In genomic region chr1:163656367-163656766, GRCh38 we compare ENCODE assay signal across 14 cellular contexts.
"Had no signal": no experiment of that assay in that cellular context is flagged by ENCODE, and none has a peak within 500 bp of the region (broad histone marks: within the 10 kb centered on the region; RNA-seq: fewer than 3 reads in every experiment).

No MANE protein-coding gene starts in this region.

- H3K9me3 ChIP-seq: tibial nerve had no signal

- H3K4me3 Mint-ChIP-seq: activated CD4-positive, alpha-beta T cell treated with anti-CD3 and anti-CD28 coated beads, Interleukin-2, amount 10 ng/mL, durations not matched to agents 7 days and 5 days; activated naive CD8-positive, alpha-beta T cell treated with anti-CD3 and anti-CD28 coated beads, Interleukin-2, amount 10 ng/mL, durations not matched to agents 7 days and 5 days; activated T-helper 1 cell treated with anti-CD3 and anti-CD28 coated beads, Interleukin-12 subunit alpha, Interleukin-12 subunit beta, Interleukin-2, Interleukin-4 antibody, amounts not matched to agents 30 ng/mL and 10 ng/mL and 1 ng/mL, durations not matched to agents 14 hours and 24 hours and 36 hours; effector memory CD8-positive, alpha-beta T cell had no signal

- H3K27ac ChIP-seq: tibial nerve had no signal

- H3K36me3 ChIP-seq: tibial nerve had no signal

- DNase-seq: activated CD4-positive, alpha-beta T cell treated with anti-CD3 and anti-CD28 coated beads, Interleukin-2, amount 10 ng/mL, durations not matched to agents 7 days and 5 days; activated CD8-positive, alpha-beta memory T cell treated with anti-CD3 and anti-CD28 coated beads, Interleukin-2, amount 50 U/mL, for 48 hours; activated naive CD4-positive, alpha-beta T cell; activated naive CD8-positive, alpha-beta T cell treated with anti-CD3 and anti-CD28 coated beads, Interleukin-2, amount 10 ng/mL, durations not matched to agents 7 days and 5 days; anterior cingulate cortex; dermis blood vessel endothelial cell; effector memory CD8-positive, alpha-beta T cell; erythroblast; hippocampal formation; stimulated activated CD4-positive, alpha-beta T cell treated with anti-CD3 and anti-CD28 coated beads, Interleukin-4, amount 100 ng/mL, for 1 hour; stimulated activated naive CD4-positive, alpha-beta T cell; substantia nigra had no signal

- H3K4me1 Mint-ChIP-seq: activated CD4-positive, alpha-beta T cell treated with anti-CD3 and anti-CD28 coated beads, Interleukin-2, amount 10 ng/mL, durations not matched to agents 7 days and 5 days; activated naive CD8-positive, alpha-beta T cell treated with anti-CD3 and anti-CD28 coated beads, Interleukin-2, amount 10 ng/mL, durations not matched to agents 7 days and 5 days had no signal

- H3K36me3 Mint-ChIP-seq: activated naive CD8-positive, alpha-beta T cell treated with anti-CD3 and anti-CD28 coated beads, Interleukin-2, amount 10 ng/mL, durations not matched to agents 7 days and 5 days had no signal

- H3K4me3 ChIP-seq: tibial nerve had no signal

- ATAC-seq: effector memory CD8-positive, alpha-beta T cell had no signal

- H3K9me3 Mint-ChIP-seq: activated T-helper 1 cell treated with anti-CD3 and anti-CD28 coated beads, Interleukin-12 subunit alpha, Interleukin-12 subunit beta, Interleukin-2, Interleukin-4 antibody, amounts not matched to agents 30 ng/mL and 10 ng/mL and 1 ng/mL, durations not matched to agents 14 hours and 24 hours and 36 hours had no signal

- H3K27me3 ChIP-seq: tibial nerve had no signal

- H3K27me3 Mint-ChIP-seq: activated CD4-positive, alpha-beta T cell treated with anti-CD3 and anti-CD28 coated beads, Interleukin-2, amount 10 ng/mL, durations not matched to agents 7 days and 5 days; activated naive CD8-positive, alpha-beta T cell treated with anti-CD3 and anti-CD28 coated beads, Interleukin-2, amount 10 ng/mL, durations not matched to agents 7 days and 5 days; effector memory CD8-positive, alpha-beta T cell had no signal

- H3K4me1 ChIP-seq: tibial nerve had no signal

- H3K27ac Mint-ChIP-seq: activated CD4-positive, alpha-beta T cell treated with anti-CD3 and anti-CD28 coated beads, Interleukin-2, amount 10 ng/mL, durations not matched to agents 7 days and 5 days; activated naive CD8-positive, alpha-beta T cell treated with anti-CD3 and anti-CD28 coated beads, Interleukin-2, amount 10 ng/mL, durations not matched to agents 7 days and 5 days; activated T-helper 1 cell treated with anti-CD3 and anti-CD28 coated beads, Interleukin-12 subunit alpha, Interleukin-12 subunit beta, Interleukin-2, Interleukin-4 antibody, amounts not matched to agents 30 ng/mL and 10 ng/mL and 1 ng/mL, durations not matched to agents 14 hours and 24 hours and 36 hours; effector memory CD8-positive, alpha-beta T cell had no signal
